In the genomic region with DNA sequence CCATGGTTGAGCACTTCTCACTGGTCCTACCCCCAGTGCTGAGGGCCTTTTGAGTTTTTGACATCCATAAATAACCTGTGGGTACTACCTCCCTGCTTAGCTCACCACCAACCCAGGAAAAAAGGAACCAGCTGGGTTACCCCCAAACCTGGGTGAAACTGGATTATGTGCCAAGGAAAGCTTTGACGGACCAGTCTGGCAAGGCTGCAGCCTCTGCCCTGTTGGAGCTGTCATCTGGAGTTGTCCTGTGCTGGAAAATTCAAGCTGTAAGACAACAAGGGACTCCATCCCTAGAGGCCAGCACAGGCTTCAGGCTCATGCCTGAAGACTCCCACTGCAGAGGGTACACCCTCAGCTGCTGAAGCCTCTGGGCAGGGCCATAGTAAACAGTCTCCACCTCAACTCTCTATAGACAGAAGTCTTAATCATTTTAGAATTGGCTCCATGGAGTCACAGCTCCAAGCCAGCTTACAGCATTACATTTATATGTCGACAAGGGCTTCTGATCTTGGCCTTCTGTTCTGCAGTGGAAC, we compare ENCODE assay signal across 10 cellular contexts.
DNase-seq lines count a peak whose midpoint lies in the region; ATAC-seq and TF ChIP-seq lines count a peak whose summit lies in the region.
"Had no signal": no experiment of that assay in that cellular context is flagged by ENCODE, and none has a peak within 500 bp of the region (broad histone marks: within the 10 kb centered on the region; RNA-seq: fewer than 3 reads in every experiment).

No MANE protein-coding gene starts in this region.

- H3K4me3 ChIP-seq in mammary epithelial cell (replicated peaks in 1 of 3; ENCODE audit: insufficient read depth in 1 of 3, low read depth in 2 of 3, low read length in 3 of 3) (no peak overlapping the region), mucosa of descending colon (no peak overlapping the region), urinary bladder (ENCODE audit: low read depth, low read length) (no peak overlapping the region), HAP-1 (no peak overlapping the region)
- H3K4me3 ChIP-seq: thoracic aorta had no signal

- no peaks in the 10 kb centered on the region for H3K36me3 ChIP-seq in mammary epithelial cell (ENCODE audit: insufficient read depth, low read length)
- no peaks in the 10 kb centered on the region for H3K36me3 ChIP-seq in mucosa of descending colon (ENCODE audit: low read depth)
- H3K36me3 ChIP-seq in urinary bladder (ENCODE audit: insufficient read depth): no peaks in the 10 kb centered on the region
- H3K36me3 ChIP-seq in HAP-1 (replicated peaks): no peaks in the 10 kb centered on the region
- H3K36me3 ChIP-seq: thoracic aorta had no signal

- H3K9me3 Mint-ChIP-seq in activated T-cell treated with anti-CD3 and anti-CD28 coated beads, Interleukin-2, amount 50 U/mL, for 72 hours: no peaks in the 10 kb centered on the region

- H3K9me3 ChIP-seq in mammary epithelial cell (replicated peaks; ENCODE audit: insufficient read depth, low read length) (no peaks in the 10 kb centered on the region), mucosa of descending colon (no peaks in the 10 kb centered on the region), HAP-1 (no peaks in the 10 kb centered on the region)
- H3K9me3 ChIP-seq: thoracic aorta had no signal

- H2AFZ ChIP-seq in mammary epithelial cell (ENCODE audit: low read depth, low read length): no peak overlapping the region

- H3K9ac ChIP-seq in mammary epithelial cell (ENCODE audit: insufficient read depth, low read length): peak overlapping the region; percentile 73

- no peak for DNase-seq in activated T-cell treated with anti-CD3 and anti-CD28 coated beads, Interleukin-2, amount 50 U/mL, for 72 hours
- DNase-seq in activated T-cell treated with anti-CD3 and anti-CD28 coated beads for 4 hours (no peak), mammary epithelial cell (peak; percentile 57), mucosa of descending colon (peak in 1 of 3 donors; percentile 51), NCI-H146 (lab: John Stamatoyannopoulos, UW) (no peak), HAP-1 (ENCODE audit: low spot score in 2 of 2) (no peak)
- no peak for DNase-seq in stimulated activated CD4-positive, alpha-beta T cell treated with anti-CD3 and anti-CD28 coated beads, Interleukin-2, amount 100 ng/mL, for 48 hours
- DNase-seq: NCI-H2171 had no signal

- peak overlapping the region; percentile 31 for H3K4me2 ChIP-seq in mammary epithelial cell (ENCODE audit: insufficient read depth, low read depth, low read length)

- intact Hi-C loops in mammary epithelial cell (cut with micrococcal nuclease) (loop anchor here (1.0 kb wide), 2 partner anchors 21 to 33 kb away; no protein-coding TSS in a partner anchor), mucosa of descending colon (cut with DNase I, micrococcal nuclease) (no loop called here)

- H3K27me3 ChIP-seq in mammary epithelial cell (ENCODE audit: insufficient read depth, low read length): no peaks in the 10 kb centered on the region
- H3K27me3 ChIP-seq in HAP-1 (ENCODE audit: low read depth): no peaks in the 10 kb centered on the region

- WGBS in mammary epithelial cell (ENCODE audit: low coverage, missing lambda C conversion rate): 23% methylated on average over 2 of the region's 2 CpGs
- 66% methylated on average over 2 of the region's 2 CpGs for WGBS in urinary bladder

- peak overlapping the region; percentile 62 to 76 for H3K4me3 Mint-ChIP-seq in activated T-cell treated with anti-CD3 and anti-CD28 coated beads, Interleukin-2, amount 50 U/mL, for 72 hours

- peaks cover 76% of the 10 kb centered on the region for H3K79me2 ChIP-seq in mammary epithelial cell (ENCODE audit: insufficient read depth, low read length)

- H3K27me3 Mint-ChIP-seq in activated T-cell treated with anti-CD3 and anti-CD28 coated beads, Interleukin-2, amount 50 U/mL, for 72 hours (ENCODE audit: low read depth): no peaks in the 10 kb centered on the region

- BruUV-seq in mammary epithelial cell (replicated peaks; lab: Mats Ljungman, UMichigan): TSS peak; percentile 67

- ATAC-seq in activated T-cell treated with anti-CD3 and anti-CD28 coated beads, Interleukin-2, amount 50 U/mL, for 72 hours (replicated peaks in 1 of 2): peak; percentile 27 to 30
- ATAC-seq in mucosa of descending colon: peak; percentile 64

- H3K4me1 ChIP-seq in mammary epithelial cell (ENCODE audit: insufficient read depth, low read length) (peaks cover 26% of the 10 kb centered on the region), mucosa of descending colon (ENCODE audit: low read depth) (peaks cover 51% of the 10 kb centered on the region), urinary bladder (ENCODE audit: insufficient read depth) (peaks cover 3% of the 10 kb centered on the region), HAP-1 (peaks cover 17% of the 10 kb centered on the region)

- dilution Hi-C loops in mammary epithelial cell (cut with HindIII; ENCODE audit: low sequenced_read_pairs): no loop called here

- peaks cover 100% of the 10 kb centered on the region for H3K4me1 Mint-ChIP-seq in activated T-cell treated with anti-CD3 and anti-CD28 coated beads, Interleukin-2, amount 50 U/mL, for 72 hours (ENCODE audit: low read depth)

- CTCF ChIA-PET in mammary epithelial cell (lab: Charles Lee; ENCODE audit: low non-redundant PET): no interaction called here

- H3K27ac ChIP-seq in mammary epithelial cell (ENCODE audit: insufficient read depth, low read depth, low read length) (peak overlapping the region; percentile 94), urinary bladder (ENCODE audit: low read depth) (peak overlapping the region; percentile 60)

- in situ Hi-C loops in mammary epithelial cell (cut with MboI; ENCODE audit: low sequenced_read_pairs in 2 of 2): no loop called here
- in situ Hi-C loops in HAP-1 (cut with MboI; ENCODE audit: low sequenced_read_pairs): no loop called here

- H3K27ac Mint-ChIP-seq in activated T-cell treated with anti-CD3 and anti-CD28 coated beads, Interleukin-2, amount 50 U/mL, for 72 hours: peak overlapping the region; percentile 87

- H4K20me1 ChIP-seq in mammary epithelial cell (ENCODE audit: insufficient read depth, low read length): no peaks in the 10 kb centered on the region

- peaks cover 3 to 16% of the 10 kb centered on the region in 2 donors for H3K36me3 Mint-ChIP-seq in activated T-cell treated with anti-CD3 and anti-CD28 coated beads, Interleukin-2, amount 50 U/mL, for 72 hours (ENCODE audit: insufficient read depth in 2 of 2)

- TF ChIP-seq CTCF in mammary epithelial cell (conservative IDR thresholded peaks at IDR 0.05 in 1 of 2, IDR thresholded peaks at IDR 0.05 in 1 of 2; ENCODE audit: extremely low read depth in 1 of 2, insufficient read depth in 1 of 2, low read depth in 1 of 2, low read length in 2 of 2): no peak
- TF ChIP-seq CTCF in mucosa of descending colon (IDR thresholded peaks at IDR 0.05): no peak
